7 cellular contexts compared by ENCODE assay signal in genomic region chr20:40945754-40946451, GRCh38.
A peak's percentile ranks its signal among the peaks of the same experiment; 100 is the strongest.
DNase-seq lines count a peak whose midpoint lies in the region; ATAC-seq and TF ChIP-seq lines count a peak whose summit lies in the region.

No MANE protein-coding gene starts in this region.

- H3K4me2 ChIP-seq in Loucy (ENCODE audit: low read depth, low read length, poor library complexity, severe bottlenecking), result peak overlapping the region; percentile 9

- H3K79me2 ChIP-seq in Loucy (ENCODE audit: insufficient read depth, low read length), result no peaks in the 10 kb centered on the region

- no peak overlapping the region for H3K4me3 Mint-ChIP-seq in activated T-cell treated with anti-CD3 and anti-CD28 coated beads, Interleukin-2, amount 50 U/mL, for 4 hours

- H3K27ac ChIP-seq in VCaP, result no peak overlapping the region
- H3K27ac ChIP-seq in cardiac muscle cell, result no peak overlapping the region

- DNase-seq in GDM1 (lab: John Stamatoyannopoulos, UW) (peak; percentile 44), cardiac muscle cell (ENCODE audit: low read depth in 1 of 2, low spot score in 1 of 2) (peak; percentile 79 to 80), putamen (ENCODE audit: low spot score) (peak; percentile 49)
- no peak for DNase-seq in activated CD8-positive, alpha-beta memory T cell treated with anti-CD3 and anti-CD28 coated beads for 24 hours
- no peak for DNase-seq in activated T-cell treated with anti-CD3 and anti-CD28 coated beads, Interleukin-2, amount 50 U/mL, for 4 hours

- peaks cover 2% of the 10 kb centered on the region for H3K4me1 Mint-ChIP-seq in activated T-cell treated with anti-CD3 and anti-CD28 coated beads, Interleukin-2, amount 50 U/mL, for 4 hours (ENCODE audit: low read depth)

- H4K20me1 ChIP-seq in Loucy (ENCODE audit: insufficient read depth, low read length, poor library complexity, severe bottlenecking), result no peaks in the 10 kb centered on the region

- no peak for ATAC-seq in activated T-cell treated with anti-CD3 and anti-CD28 coated beads, Interleukin-2, amount 50 U/mL, for 4 hours

- no peaks in the 10 kb centered on the region for H3K27me3 ChIP-seq in Loucy (ENCODE audit: insufficient read depth, low read length, poor library complexity, severe bottlenecking)
- no peaks in the 10 kb centered on the region for H3K27me3 ChIP-seq in cardiac muscle cell

- H3K4me1 ChIP-seq in Loucy (ENCODE audit: insufficient read depth, low read length, poor library complexity, severe bottlenecking) (peaks cover 76% of the 10 kb centered on the region), cardiac muscle cell (ENCODE audit: low read depth) (no peaks in the 10 kb centered on the region)

- TF ChIP-seq CTCF in Loucy (conservative IDR thresholded peaks at IDR 0.05; ENCODE audit: low read length) (peak; percentile 95), VCaP (conservative IDR thresholded peaks at IDR 0.05) (peak; percentile 89), cardiac muscle cell (IDR thresholded peaks at IDR 0.05; ENCODE audit: low read depth, low read length) (peak; percentile 88)

- H3K9ac ChIP-seq in Loucy (ENCODE audit: low read depth, low read length, poor library complexity, severe bottlenecking), result no peak overlapping the region

- H3K36me3 Mint-ChIP-seq in activated T-cell treated with anti-CD3 and anti-CD28 coated beads, Interleukin-2, amount 50 U/mL, for 4 hours (ENCODE audit: insufficient read depth), result no peaks in the 10 kb centered on the region

- H3F3A ChIP-seq in Loucy (ENCODE audit: low read depth), result no peaks in the 10 kb centered on the region

- no peaks in the 10 kb centered on the region for H3K9me2 ChIP-seq in Loucy (replicated peaks; ENCODE audit: low read depth, low read length)

- no peaks in the 10 kb centered on the region for H3K9me3 Mint-ChIP-seq in activated T-cell treated with anti-CD3 and anti-CD28 coated beads, Interleukin-2, amount 50 U/mL, for 4 hours

- H3K9me3 ChIP-seq in Loucy (ENCODE audit: insufficient read depth, low read depth, low read length), result no peaks in the 10 kb centered on the region
- no peaks in the 10 kb centered on the region for H3K9me3 ChIP-seq in cardiac muscle cell (ENCODE audit: low read depth)

- peaks cover 16% of the 10 kb centered on the region for H3K27me3 Mint-ChIP-seq in activated T-cell treated with anti-CD3 and anti-CD28 coated beads, Interleukin-2, amount 50 U/mL, for 4 hours (ENCODE audit: low read depth)

- H3K4me3 ChIP-seq in Loucy (ENCODE audit: low read length, poor library complexity, severe bottlenecking) (no peak overlapping the region), cardiac muscle cell (no peak overlapping the region)

- no peak overlapping the region; the same call in 1 of the 2 replicates for H2AFZ ChIP-seq in Loucy (ENCODE audit: low read length)

- H3K36me3 ChIP-seq in Loucy (ENCODE audit: insufficient read depth, low read length) (no peaks in the 10 kb centered on the region), cardiac muscle cell (no peaks in the 10 kb centered on the region)

Comparison
In these comparisons a context has a peak if more than half of its experiments do, and no peak if none do; other contexts are left out.
1. DNase-seq: peak in GDM1 (single experiment), cardiac muscle cell (2 of 2) and putamen (single experiment); none in activated CD8-positive, alpha-beta memory T cell treated with anti-CD3 and anti-CD28 coated beads for 24 hours (single experiment) and activated T-cell treated with anti-CD3 and anti-CD28 coated beads, Interleukin-2, amount 50 U/mL, for 4 hours (single experiment).
2. Peak in every context shown above with its lines, with median percentiles within 50 percentile points of each other: CTCF ChIP-seq.